ENCODE assay signal across 2 cellular contexts in the genomic region with DNA sequence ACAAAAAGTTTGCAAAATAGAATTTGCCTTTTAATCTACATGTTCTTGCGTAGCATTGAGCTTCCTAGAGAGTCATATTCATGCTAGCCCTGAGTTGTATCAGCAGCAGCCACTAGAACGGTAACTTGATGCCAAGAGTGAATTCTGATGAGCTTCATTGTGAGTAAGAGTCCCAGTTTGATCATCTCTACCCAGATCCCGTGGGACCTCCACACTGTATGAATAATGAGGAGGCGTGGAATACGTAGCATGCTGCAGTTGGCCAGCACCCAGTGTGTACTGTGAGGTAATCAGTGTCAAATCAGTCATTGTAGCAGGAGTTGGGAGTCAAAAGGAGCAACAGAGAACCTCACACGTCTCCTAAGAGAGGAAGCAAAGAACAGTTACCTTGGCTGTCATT.
TF ChIP-seq lines count a peak whose summit lies in the region.

No MANE protein-coding gene starts in this region.

TF ChIP-seq in SK-N-SH treated with all-trans-retinoic acid at 6 μM for 48 hours, 23 proteins besides CTCF, POLR2A, EP300 and RAD21 (continued from another document):
- TF ChIP-seq, protein P1, sequence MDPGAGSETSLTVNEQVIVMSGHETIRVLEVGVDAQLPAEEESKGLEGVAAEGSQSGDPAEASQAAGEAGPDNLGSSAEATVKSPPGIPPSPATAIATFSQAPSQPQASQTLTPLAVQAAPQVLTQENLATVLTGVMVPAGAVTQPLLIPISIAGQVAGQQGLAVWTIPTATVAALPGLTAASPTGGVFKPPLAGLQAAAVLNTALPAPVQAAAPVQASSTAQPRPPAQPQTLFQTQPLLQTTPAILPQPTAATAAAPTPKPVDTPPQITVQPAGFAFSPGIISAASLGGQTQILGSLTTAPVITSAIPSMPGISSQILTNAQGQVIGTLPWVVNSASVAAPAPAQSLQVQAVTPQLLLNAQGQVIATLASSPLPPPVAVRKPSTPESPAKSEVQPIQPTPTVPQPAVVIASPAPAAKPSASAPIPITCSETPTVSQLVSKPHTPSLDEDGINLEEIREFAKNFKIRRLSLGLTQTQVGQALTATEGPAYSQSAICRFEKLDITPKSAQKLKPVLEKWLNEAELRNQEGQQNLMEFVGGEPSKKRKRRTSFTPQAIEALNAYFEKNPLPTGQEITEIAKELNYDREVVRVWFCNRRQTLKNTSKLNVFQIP (CRISPR knock-in tag; IDR thresholded peaks at IDR 0.05; ENCODE audit: borderline replicate concordance, low read depth), result no peak
- TF ChIP-seq ARNTL (CRISPR knock-in tag; IDR thresholded peaks at IDR 0.05; ENCODE audit: borderline replicate concordance, low read depth) (no peak), OSR1 (CRISPR knock-in tag; IDR thresholded peaks at IDR 0.05) (no peak), ZFP30 (CRISPR knock-in tag; IDR thresholded peaks at IDR 0.05) (no peak), CSDC2 (CRISPR knock-in tag; IDR thresholded peaks at IDR 0.05) (no peak), ZFP3 (CRISPR knock-in tag; IDR thresholded peaks at IDR 0.05) (no peak), RARB (CRISPR knock-in tag; IDR thresholded peaks at IDR 0.05) (no peak), GLIS3 (CRISPR knock-in tag; IDR thresholded peaks at IDR 0.05) (no peak), ZNF70 (CRISPR knock-in tag; IDR thresholded peaks at IDR 0.05) (no peak)
- TF ChIP-seq, protein P2, sequence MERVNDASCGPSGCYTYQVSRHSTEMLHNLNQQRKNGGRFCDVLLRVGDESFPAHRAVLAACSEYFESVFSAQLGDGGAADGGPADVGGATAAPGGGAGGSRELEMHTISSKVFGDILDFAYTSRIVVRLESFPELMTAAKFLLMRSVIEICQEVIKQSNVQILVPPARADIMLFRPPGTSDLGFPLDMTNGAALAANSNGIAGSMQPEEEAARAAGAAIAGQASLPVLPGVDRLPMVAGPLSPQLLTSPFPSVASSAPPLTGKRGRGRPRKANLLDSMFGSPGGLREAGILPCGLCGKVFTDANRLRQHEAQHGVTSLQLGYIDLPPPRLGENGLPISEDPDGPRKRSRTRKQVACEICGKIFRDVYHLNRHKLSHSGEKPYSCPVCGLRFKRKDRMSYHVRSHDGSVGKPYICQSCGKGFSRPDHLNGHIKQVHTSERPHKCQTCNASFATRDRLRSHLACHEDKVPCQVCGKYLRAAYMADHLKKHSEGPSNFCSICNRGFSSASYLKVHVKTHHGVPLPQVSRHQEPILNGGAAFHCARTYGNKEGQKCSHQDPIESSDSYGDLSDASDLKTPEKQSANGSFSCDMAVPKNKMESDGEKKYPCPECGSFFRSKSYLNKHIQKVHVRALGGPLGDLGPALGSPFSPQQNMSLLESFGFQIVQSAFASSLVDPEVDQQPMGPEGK (CRISPR knock-in tag; IDR thresholded peaks at IDR 0.05; ENCODE audit: borderline replicate concordance), result no peak
- TF ChIP-seq, protein P3, sequence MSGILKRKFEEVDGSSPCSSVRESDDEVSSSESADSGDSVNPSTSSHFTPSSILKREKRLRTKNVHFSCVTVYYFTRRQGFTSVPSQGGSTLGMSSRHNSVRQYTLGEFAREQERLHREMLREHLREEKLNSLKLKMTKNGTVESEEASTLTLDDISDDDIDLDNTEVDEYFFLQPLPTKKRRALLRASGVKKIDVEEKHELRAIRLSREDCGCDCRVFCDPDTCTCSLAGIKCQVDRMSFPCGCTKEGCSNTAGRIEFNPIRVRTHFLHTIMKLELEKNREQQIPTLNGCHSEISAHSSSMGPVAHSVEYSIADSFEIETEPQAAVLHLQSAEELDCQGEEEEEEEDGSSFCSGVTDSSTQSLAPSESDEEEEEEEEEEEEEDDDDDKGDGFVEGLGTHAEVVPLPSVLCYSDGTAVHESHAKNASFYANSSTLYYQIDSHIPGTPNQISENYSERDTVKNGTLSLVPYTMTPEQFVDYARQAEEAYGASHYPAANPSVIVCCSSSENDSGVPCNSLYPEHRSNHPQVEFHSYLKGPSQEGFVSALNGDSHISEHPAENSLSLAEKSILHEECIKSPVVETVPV (CRISPR knock-in tag; IDR thresholded peaks at IDR 0.05), result no peak
- TF ChIP-seq, protein P4, sequence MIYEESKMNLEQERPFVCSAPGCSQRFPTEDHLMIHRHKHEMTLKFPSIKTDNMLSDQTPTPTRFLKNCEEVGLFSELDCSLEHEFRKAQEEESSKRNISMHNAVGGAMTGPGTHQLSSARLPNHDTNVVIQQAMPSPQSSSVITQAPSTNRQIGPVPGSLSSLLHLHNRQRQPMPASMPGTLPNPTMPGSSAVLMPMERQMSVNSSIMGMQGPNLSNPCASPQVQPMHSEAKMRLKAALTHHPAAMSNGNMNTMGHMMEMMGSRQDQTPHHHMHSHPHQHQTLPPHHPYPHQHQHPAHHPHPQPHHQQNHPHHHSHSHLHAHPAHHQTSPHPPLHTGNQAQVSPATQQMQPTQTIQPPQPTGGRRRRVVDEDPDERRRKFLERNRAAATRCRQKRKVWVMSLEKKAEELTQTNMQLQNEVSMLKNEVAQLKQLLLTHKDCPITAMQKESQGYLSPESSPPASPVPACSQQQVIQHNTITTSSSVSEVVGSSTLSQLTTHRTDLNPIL (CRISPR knock-in tag; IDR thresholded peaks at IDR 0.05; ENCODE audit: low read depth), result no peak
- TF ChIP-seq, protein P5, sequence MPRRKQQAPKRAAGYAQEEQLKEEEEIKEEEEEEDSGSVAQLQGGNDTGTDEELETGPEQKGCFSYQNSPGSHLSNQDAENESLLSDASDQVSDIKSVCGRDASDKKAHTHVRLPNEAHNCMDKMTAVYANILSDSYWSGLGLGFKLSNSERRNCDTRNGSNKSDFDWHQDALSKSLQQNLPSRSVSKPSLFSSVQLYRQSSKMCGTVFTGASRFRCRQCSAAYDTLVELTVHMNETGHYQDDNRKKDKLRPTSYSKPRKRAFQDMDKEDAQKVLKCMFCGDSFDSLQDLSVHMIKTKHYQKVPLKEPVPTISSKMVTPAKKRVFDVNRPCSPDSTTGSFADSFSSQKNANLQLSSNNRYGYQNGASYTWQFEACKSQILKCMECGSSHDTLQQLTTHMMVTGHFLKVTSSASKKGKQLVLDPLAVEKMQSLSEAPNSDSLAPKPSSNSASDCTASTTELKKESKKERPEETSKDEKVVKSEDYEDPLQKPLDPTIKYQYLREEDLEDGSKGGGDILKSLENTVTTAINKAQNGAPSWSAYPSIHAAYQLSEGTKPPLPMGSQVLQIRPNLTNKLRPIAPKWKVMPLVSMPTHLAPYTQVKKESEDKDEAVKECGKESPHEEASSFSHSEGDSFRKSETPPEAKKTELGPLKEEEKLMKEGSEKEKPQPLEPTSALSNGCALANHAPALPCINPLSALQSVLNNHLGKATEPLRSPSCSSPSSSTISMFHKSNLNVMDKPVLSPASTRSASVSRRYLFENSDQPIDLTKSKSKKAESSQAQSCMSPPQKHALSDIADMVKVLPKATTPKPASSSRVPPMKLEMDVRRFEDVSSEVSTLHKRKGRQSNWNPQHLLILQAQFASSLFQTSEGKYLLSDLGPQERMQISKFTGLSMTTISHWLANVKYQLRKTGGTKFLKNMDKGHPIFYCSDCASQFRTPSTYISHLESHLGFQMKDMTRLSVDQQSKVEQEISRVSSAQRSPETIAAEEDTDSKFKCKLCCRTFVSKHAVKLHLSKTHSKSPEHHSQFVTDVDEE (CRISPR knock-in tag; IDR thresholded peaks at IDR 0.05), result no peak

TF ChIP-seq in SK-N-SH, 30 proteins besides CTCF, POLR2A, EP300 and RAD21 (continued from another document):
- TF ChIP-seq, protein P6, sequence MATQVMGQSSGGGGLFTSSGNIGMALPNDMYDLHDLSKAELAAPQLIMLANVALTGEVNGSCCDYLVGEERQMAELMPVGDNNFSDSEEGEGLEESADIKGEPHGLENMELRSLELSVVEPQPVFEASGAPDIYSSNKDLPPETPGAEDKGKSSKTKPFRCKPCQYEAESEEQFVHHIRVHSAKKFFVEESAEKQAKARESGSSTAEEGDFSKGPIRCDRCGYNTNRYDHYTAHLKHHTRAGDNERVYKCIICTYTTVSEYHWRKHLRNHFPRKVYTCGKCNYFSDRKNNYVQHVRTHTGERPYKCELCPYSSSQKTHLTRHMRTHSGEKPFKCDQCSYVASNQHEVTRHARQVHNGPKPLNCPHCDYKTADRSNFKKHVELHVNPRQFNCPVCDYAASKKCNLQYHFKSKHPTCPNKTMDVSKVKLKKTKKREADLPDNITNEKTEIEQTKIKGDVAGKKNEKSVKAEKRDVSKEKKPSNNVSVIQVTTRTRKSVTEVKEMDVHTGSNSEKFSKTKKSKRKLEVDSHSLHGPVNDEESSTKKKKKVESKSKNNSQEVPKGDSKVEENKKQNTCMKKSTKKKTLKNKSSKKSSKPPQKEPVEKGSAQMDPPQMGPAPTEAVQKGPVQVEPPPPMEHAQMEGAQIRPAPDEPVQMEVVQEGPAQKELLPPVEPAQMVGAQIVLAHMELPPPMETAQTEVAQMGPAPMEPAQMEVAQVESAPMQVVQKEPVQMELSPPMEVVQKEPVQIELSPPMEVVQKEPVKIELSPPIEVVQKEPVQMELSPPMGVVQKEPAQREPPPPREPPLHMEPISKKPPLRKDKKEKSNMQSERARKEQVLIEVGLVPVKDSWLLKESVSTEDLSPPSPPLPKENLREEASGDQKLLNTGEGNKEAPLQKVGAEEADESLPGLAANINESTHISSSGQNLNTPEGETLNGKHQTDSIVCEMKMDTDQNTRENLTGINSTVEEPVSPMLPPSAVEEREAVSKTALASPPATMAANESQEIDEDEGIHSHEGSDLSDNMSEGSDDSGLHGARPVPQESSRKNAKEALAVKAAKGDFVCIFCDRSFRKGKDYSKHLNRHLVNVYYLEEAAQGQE (IDR thresholded peaks at IDR 0.05; ENCODE audit: low read depth, low read length), result no peak
- TF ChIP-seq FOXJ3 (CRISPR knock-in tag; IDR thresholded peaks at IDR 0.05), result no peak
- TF ChIP-seq, protein P7, sequence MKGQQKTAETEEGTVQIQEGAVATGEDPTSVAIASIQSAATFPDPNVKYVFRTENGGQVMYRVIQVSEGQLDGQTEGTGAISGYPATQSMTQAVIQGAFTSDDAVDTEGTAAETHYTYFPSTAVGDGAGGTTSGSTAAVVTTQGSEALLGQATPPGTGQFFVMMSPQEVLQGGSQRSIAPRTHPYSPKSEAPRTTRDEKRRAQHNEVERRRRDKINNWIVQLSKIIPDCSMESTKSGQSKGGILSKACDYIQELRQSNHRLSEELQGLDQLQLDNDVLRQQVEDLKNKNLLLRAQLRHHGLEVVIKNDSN (IDR thresholded peaks at IDR 0.05; ENCODE audit: borderline replicate concordance, low read depth), result no peak
- TF ChIP-seq GABPA (IDR thresholded peaks at IDR 0.05; ENCODE audit: low read depth), result no peak
- TF ChIP-seq, protein P8, sequence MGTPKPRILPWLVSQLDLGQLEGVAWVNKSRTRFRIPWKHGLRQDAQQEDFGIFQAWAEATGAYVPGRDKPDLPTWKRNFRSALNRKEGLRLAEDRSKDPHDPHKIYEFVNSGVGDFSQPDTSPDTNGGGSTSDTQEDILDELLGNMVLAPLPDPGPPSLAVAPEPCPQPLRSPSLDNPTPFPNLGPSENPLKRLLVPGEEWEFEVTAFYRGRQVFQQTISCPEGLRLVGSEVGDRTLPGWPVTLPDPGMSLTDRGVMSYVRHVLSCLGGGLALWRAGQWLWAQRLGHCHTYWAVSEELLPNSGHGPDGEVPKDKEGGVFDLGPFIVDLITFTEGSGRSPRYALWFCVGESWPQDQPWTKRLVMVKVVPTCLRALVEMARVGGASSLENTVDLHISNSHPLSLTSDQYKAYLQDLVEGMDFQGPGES (IDR thresholded peaks at IDR 0.05; ENCODE audit: low read depth, low read length), result no peak
- no peak for TF ChIP-seq SIN3A (IDR thresholded peaks at IDR 0.05; ENCODE audit: borderline replicate concordance, low read depth, low read length)
- TF ChIP-seq RCOR1 (IDR thresholded peaks at IDR 0.05; ENCODE audit: low read length), result no peak
- TF ChIP-seq TAF1 (IDR thresholded peaks at IDR 0.05; ENCODE audit: borderline replicate concordance, low read depth, low read length), result no peak
- TF ChIP-seq FOXM1 (IDR thresholded peaks at IDR 0.05; ENCODE audit: low read depth), result no peak
- TF ChIP-seq, protein P9, sequence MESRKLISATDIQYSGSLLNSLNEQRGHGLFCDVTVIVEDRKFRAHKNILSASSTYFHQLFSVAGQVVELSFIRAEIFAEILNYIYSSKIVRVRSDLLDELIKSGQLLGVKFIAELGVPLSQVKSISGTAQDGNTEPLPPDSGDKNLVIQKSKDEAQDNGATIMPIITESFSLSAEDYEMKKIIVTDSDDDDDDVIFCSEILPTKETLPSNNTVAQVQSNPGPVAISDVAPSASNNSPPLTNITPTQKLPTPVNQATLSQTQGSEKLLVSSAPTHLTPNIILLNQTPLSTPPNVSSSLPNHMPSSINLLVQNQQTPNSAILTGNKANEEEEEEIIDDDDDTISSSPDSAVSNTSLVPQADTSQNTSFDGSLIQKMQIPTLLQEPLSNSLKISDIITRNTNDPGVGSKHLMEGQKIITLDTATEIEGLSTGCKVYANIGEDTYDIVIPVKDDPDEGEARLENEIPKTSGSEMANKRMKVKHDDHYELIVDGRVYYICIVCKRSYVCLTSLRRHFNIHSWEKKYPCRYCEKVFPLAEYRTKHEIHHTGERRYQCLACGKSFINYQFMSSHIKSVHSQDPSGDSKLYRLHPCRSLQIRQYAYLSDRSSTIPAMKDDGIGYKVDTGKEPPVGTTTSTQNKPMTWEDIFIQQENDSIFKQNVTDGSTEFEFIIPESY (IDR thresholded peaks at IDR 0.05; ENCODE audit: borderline replicate concordance, low read depth), result no peak
- no peak for TF ChIP-seq NRF1 (IDR thresholded peaks at IDR 0.05; ENCODE audit: low read depth, low read length)
